2 cellular contexts compared by ENCODE assay signal in the genomic region with DNA sequence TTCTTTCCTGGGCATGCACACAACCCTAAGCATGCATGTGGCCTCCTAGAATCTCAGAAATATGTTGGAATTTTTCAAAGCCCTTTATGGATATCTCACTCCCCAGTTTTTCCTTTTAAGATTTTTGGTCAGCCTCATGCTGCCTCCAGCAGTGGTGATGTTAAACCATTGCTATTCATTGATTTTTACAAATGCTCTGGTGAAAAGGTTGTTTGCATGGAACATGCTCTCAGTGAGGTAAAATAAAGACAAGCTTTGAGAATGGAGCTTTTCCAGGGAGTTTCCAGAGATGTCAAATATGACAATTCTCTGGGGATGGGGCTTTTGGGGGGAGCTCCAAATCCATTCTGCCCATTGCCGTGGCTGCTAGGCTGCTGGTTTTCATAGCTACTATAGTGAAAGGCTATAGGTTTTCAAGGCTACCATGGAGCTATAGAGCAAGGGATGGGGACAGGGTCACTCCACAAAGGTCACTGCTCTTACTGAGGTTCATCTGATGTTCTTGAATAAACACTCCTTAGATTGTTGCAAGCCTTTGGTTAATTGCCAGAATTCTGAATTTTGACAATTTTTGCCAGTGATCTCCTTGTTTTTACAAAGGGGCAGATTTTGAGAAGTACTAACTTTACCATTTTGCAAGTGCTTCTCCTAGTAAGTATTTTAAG.
TF ChIP-seq lines count a peak whose summit lies in the region.

No MANE protein-coding gene starts in this region.

TF ChIP-seq in liver, 16 proteins besides CTCF, POLR2A, EP300 and RAD21 (continued from another document):
- no peak for TF ChIP-seq REST (IDR thresholded peaks at IDR 0.05)
TF ChIP-seq in liver: peak in this region for 3.

TF ChIP-seq in HepG2, 621 proteins besides CTCF, POLR2A, EP300 and RAD21 (continued from another document):
- TF ChIP-seq, protein P1, sequence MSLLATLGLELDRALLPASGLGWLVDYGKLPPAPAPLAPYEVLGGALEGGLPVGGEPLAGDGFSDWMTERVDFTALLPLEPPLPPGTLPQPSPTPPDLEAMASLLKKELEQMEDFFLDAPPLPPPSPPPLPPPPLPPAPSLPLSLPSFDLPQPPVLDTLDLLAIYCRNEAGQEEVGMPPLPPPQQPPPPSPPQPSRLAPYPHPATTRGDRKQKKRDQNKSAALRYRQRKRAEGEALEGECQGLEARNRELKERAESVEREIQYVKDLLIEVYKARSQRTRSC (CRISPR knock-in tag; IDR thresholded peaks at IDR 0.05; ENCODE audit: low read depth): no peak
- TF ChIP-seq ARID3A (IDR thresholded peaks at IDR 0.05; ENCODE audit: low read depth, low read length) (no peak), ARHGAP35 (CRISPR knock-in tag; IDR thresholded peaks at IDR 0.05; ENCODE audit: borderline replicate concordance) (no peak), ZNF251 (CRISPR knock-in tag; IDR thresholded peaks at IDR 0.05) (no peak), TAF1 (CRISPR knock-in tag; IDR thresholded peaks at IDR 0.05) (no peak), RARA (CRISPR knock-in tag; IDR thresholded peaks at IDR 0.05) (no peak), ZKSCAN8 (CRISPR knock-in tag; IDR thresholded peaks at IDR 0.05; ENCODE audit: borderline replicate concordance) (no peak), NFIB (CRISPR knock-in tag; IDR thresholded peaks at IDR 0.05; ENCODE audit: borderline replicate concordance) (no peak), KIAA2018 (CRISPR knock-in tag; IDR thresholded peaks at IDR 0.05; ENCODE audit: borderline replicate concordance) (no peak), HIVEP1 (CRISPR knock-in tag; IDR thresholded peaks at IDR 0.05) (no peak), HNF4G (IDR thresholded peaks at IDR 0.05; ENCODE audit: borderline replicate concordance, low read depth, low read length) (no peak), HNF4G (CRISPR knock-in tag; IDR thresholded peaks at IDR 0.05; ENCODE audit: borderline replicate concordance, low read depth) (no peak), GLMP (CRISPR knock-in tag; IDR thresholded peaks at IDR 0.05; ENCODE audit: borderline replicate concordance) (no peak), SIN3B (IDR thresholded peaks at IDR 0.05; ENCODE audit: low read length) (no peak)
- TF ChIP-seq, protein P2, sequence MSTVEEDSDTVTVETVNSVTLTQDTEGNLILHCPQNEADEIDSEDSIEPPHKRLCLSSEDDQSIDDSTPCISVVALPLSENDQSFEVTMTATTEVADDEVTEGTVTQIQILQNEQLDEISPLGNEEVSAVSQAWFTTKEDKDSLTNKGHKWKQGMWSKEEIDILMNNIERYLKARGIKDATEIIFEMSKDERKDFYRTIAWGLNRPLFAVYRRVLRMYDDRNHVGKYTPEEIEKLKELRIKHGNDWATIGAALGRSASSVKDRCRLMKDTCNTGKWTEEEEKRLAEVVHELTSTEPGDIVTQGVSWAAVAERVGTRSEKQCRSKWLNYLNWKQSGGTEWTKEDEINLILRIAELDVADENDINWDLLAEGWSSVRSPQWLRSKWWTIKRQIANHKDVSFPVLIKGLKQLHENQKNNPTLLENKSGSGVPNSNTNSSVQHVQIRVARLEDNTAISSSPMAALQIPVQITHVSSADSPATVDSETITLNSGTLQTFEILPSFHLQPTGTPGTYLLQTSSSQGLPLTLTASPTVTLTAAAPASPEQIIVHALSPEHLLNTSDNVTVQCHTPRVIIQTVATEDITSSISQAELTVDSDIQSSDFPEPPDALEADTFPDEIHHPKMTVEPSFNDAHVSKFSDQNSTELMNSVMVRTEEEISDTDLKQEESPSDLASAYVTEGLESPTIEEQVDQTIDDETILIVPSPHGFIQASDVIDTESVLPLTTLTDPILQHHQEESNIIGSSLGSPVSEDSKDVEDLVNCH (CRISPR knock-in tag; IDR thresholded peaks at IDR 0.05): no peak
